8 cellular contexts compared by ENCODE assay signal in the genomic region with DNA sequence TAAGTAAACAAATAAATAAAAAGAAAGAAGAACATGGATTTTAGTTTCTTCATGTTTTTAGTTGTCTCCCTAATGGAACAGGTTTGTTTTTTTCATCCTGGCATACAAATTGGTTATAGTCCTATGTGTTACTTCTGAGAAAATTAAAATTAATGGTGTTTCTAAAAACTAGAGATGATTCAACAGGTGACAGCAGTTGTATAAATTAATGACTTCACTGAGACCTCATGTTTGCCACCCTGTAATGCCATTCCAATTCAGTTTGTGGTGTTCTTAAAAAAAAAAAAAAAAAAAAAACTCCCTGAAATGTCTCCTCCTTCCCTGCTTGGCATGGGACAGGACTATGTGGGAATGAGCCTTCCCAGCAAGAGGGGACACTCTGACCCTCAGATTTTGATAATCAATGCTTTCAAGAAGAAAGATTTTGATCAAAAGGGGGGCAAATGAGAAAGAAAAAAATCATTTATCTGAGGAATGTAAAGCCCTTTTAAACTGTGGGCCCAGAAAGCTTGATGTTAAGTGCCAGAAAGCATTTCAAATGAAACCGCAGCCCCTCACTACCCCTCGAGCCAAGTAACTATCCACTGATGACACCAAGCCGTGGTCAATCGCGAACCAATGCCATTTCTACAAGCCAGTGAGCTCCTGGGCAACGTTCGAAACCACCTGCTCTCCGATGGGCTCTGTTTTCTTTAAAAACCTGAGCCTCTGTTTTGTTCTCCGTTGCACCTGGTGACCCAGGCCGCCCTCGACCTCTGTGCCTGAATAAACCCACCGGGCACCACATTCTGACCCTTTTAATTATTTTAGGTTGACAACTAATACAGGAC. TPM values are rescaled to one million over a fixed set of nuclear protein-coding genes. Genes with fewer than 3 reads are reported as not detected.
DNase-seq lines count a peak whose midpoint lies in the region; ATAC-seq and TF ChIP-seq lines count a peak whose summit lies in the region.

No MANE protein-coding gene starts in this region.

- DNase-seq in activated T-cell treated with anti-CD3 and anti-CD28 coated beads, Interleukin-2, amount 50 U/mL, for 72 hours = no peak
- DNase-seq in activated T-cell treated with anti-CD3 and anti-CD28 coated beads for 4 hours (no peak), left lung (no peak), tibial artery (no peak), left lobe of liver (ENCODE audit: low spot score) (no peak)
- DNase-seq in activated naive CD8-positive, alpha-beta T cell treated with anti-CD3 and anti-CD28 coated beads, Interleukin-2, amount 50 U/mL, for 24 hours = no peak

- H3K4me3 Mint-ChIP-seq in activated T-cell treated with anti-CD3 and anti-CD28 coated beads, Interleukin-2, amount 50 U/mL, for 72 hours = peak overlapping the region; percentile 89 to 91
- H3K4me3 Mint-ChIP-seq in activated naive CD8-positive, alpha-beta T cell treated with anti-CD3 and anti-CD28 coated beads, Interleukin-2, amount 50 U/mL, for 24 hours = peak overlapping the region; percentile 84

- no peaks in the 10 kb centered on the region for H3K36me3 Mint-ChIP-seq in activated T-cell treated with anti-CD3 and anti-CD28 coated beads, Interleukin-2, amount 50 U/mL, for 72 hours (ENCODE audit: insufficient read depth in 2 of 2)
- H3K36me3 Mint-ChIP-seq in activated naive CD8-positive, alpha-beta T cell treated with anti-CD3 and anti-CD28 coated beads, Interleukin-2, amount 50 U/mL, for 24 hours (ENCODE audit: low read depth) = no peaks in the 10 kb centered on the region

- H3K36me3 ChIP-seq in left lung (peaks cover 0 to 4% of the 10 kb centered on the region in 2 donors), tibial artery (no peaks in the 10 kb centered on the region)

- H3K9me3 ChIP-seq in left lung (no peaks in the 10 kb centered on the region), tibial artery (no peaks in the 10 kb centered on the region)

- peak overlapping the region; percentile 62 to 77 for H3K27ac ChIP-seq in left lung
- peak overlapping the region; percentile 61 to 66 for H3K27ac ChIP-seq in tibial artery

- ATAC-seq in activated T-cell treated with anti-CD3 and anti-CD28 coated beads, Interleukin-2, amount 50 U/mL, for 72 hours (replicated peaks in 1 of 2) = no peak
- no peak for ATAC-seq in activated naive CD8-positive, alpha-beta T cell treated with anti-CD3 and anti-CD28 coated beads, Interleukin-2, amount 50 U/mL, for 24 hours
- ATAC-seq in left lung (no peak), GM18873 (IDR thresholded peaks at IDR 0.05; ENCODE audit: low FRiP score, unreplicated experiment) (no peak), left lobe of liver (no peak), HG03135 (IDR thresholded peaks at IDR 0.05; ENCODE audit: unreplicated experiment) (no peak)

- peaks cover 9% of the 10 kb centered on the region for H3K4me1 Mint-ChIP-seq in activated T-cell treated with anti-CD3 and anti-CD28 coated beads, Interleukin-2, amount 50 U/mL, for 72 hours (ENCODE audit: low read depth)
- peaks cover 15% of the 10 kb centered on the region for H3K4me1 Mint-ChIP-seq in activated naive CD8-positive, alpha-beta T cell treated with anti-CD3 and anti-CD28 coated beads, Interleukin-2, amount 50 U/mL, for 24 hours

- H3K27ac Mint-ChIP-seq in activated T-cell treated with anti-CD3 and anti-CD28 coated beads, Interleukin-2, amount 50 U/mL, for 72 hours = peak overlapping the region; percentile 33
- H3K27ac Mint-ChIP-seq in activated naive CD8-positive, alpha-beta T cell treated with anti-CD3 and anti-CD28 coated beads, Interleukin-2, amount 50 U/mL, for 24 hours = peak overlapping the region; percentile 65

- no peaks in the 10 kb centered on the region for H3K27me3 Mint-ChIP-seq in activated T-cell treated with anti-CD3 and anti-CD28 coated beads, Interleukin-2, amount 50 U/mL, for 72 hours (ENCODE audit: low read depth)
- no peaks in the 10 kb centered on the region for H3K27me3 Mint-ChIP-seq in activated naive CD8-positive, alpha-beta T cell treated with anti-CD3 and anti-CD28 coated beads, Interleukin-2, amount 50 U/mL, for 24 hours

- H3K4me3 ChIP-seq in left lung (peak overlapping the region; percentile 87 to 93), tibial artery (peak overlapping the region; percentile 72 to 83)

- H3K27me3 ChIP-seq in left lung (peaks cover 0 to 5% of the 10 kb centered on the region in 2 donors), tibial artery (no peaks in the 10 kb centered on the region)

- intact Hi-C loops in left lung (cut with DNase I) = no loop called here
- intact Hi-C loops in tibial artery (cut with DNase I; ENCODE audit: low total_unique reads) = loop anchor here (5.0 kb wide), 1 partner anchor 535 kb away; a partner anchor contains a TSS

- TF ChIP-seq CTCF in left lung (IDR thresholded peaks at IDR 0.05) (no peak), tibial artery (IDR thresholded peaks at IDR 0.05) (no peak)

- no peaks in the 10 kb centered on the region for H3K9me3 Mint-ChIP-seq in activated T-cell treated with anti-CD3 and anti-CD28 coated beads, Interleukin-2, amount 50 U/mL, for 72 hours
- no peaks in the 10 kb centered on the region for H3K9me3 Mint-ChIP-seq in activated naive CD8-positive, alpha-beta T cell treated with anti-CD3 and anti-CD28 coated beads, Interleukin-2, amount 50 U/mL, for 24 hours

- H3K4me1 ChIP-seq in left lung = peaks cover 0 to 35% of the 10 kb centered on the region in 2 donors
- peaks cover 0 to 29% (median 21%) of the 10 kb centered on the region in 4 donors for H3K4me1 ChIP-seq in tibial artery

RNA-seq across cellular contexts. Expression of a gene that starts 0.9 kb away (rescaled TPM):
- total RNA-seq in activated T-cell treated with anti-CD3 and anti-CD28 coated beads, Interleukin-2, amount 50 U/mL, for 72 hours = 10 to 100 TPM; 23.7 to 26.0 TPM
- total RNA-seq in left lung (10 to 100 TPM; 13.7 to 21.8 TPM), left lobe of liver (19.3 TPM)

RNA-seq across cellular contexts. Expression of a gene that starts 1.1 kb away (rescaled TPM):
- 1 to 10 TPM; 1.4 to 1.8 TPM for total RNA-seq in activated T-cell treated with anti-CD3 and anti-CD28 coated beads, Interleukin-2, amount 50 U/mL, for 72 hours
- total RNA-seq in left lung (1 to 10 TPM; 6.1 to 8.7 TPM), left lobe of liver (6.0 TPM)

RNA-seq across cellular contexts. Expression of a gene that starts 19.1 kb away (rescaled TPM):
- total RNA-seq in activated T-cell treated with anti-CD3 and anti-CD28 coated beads, Interleukin-2, amount 50 U/mL, for 72 hours = not detected
- total RNA-seq in left lung (under 1 TPM in 1 of 2 donors, not detected in 1; 0.15 TPM), left lobe of liver (9.0 TPM)

RNA-seq across cellular contexts. Expression of a gene that starts 37.1 kb away (rescaled TPM):
- 10 to 100 TPM; 20.0 to 28.5 TPM for total RNA-seq in activated T-cell treated with anti-CD3 and anti-CD28 coated beads, Interleukin-2, amount 50 U/mL, for 72 hours
- total RNA-seq in left lung = 10 to 100 TPM; 29.5 to 31.4 TPM
- total RNA-seq in left lobe of liver = 23.0 TPM
